In the genomic region with DNA sequence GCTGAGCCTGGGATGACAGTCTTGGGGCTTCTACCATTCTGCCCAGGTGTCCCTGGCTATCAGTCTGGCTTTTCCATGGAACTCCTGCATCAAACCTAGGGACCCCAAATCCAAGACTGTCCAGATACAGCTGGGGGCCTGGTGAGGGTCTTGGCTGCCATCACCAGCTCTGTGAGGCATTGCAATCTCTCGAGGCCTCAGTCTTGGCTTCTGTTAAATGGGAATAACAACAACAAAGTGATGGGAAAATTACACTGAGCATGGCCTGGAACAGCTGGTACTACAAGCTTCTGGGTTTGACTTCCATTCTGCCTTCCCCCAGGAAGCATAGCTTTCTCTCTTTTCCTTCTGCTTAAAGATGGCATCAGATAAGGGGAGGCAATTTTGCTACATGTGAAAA, we compare ENCODE assay signal across 2 cellular contexts.
TF ChIP-seq lines count a peak whose summit lies in the region.

No MANE protein-coding gene starts in this region.

TF ChIP-seq in HepG2, 621 proteins besides CTCF, POLR2A, EP300 and RAD21:
- peak; percentile 80 for TF ChIP-seq ZNF629 (CRISPR knock-in tag; conservative IDR thresholded peaks at IDR 0.05)
- no peak for TF ChIP-seq ZNF138 (CRISPR knock-in tag; IDR thresholded peaks at IDR 0.05; ENCODE audit: low read depth)

TF ChIP-seq in H1, 55 proteins besides CTCF, POLR2A, EP300 and RAD21:
- TF ChIP-seq TEAD4 (IDR thresholded peaks at IDR 0.05; ENCODE audit: low read depth, low read length) (no peak), POU5F1 (IDR thresholded peaks at IDR 0.05; ENCODE audit: low read depth, low read length) (no peak), KDM1A (IDR thresholded peaks at IDR 0.05; ENCODE audit: borderline replicate concordance, low read length) (peak; percentile 69)
- TF ChIP-seq, protein P1, sequence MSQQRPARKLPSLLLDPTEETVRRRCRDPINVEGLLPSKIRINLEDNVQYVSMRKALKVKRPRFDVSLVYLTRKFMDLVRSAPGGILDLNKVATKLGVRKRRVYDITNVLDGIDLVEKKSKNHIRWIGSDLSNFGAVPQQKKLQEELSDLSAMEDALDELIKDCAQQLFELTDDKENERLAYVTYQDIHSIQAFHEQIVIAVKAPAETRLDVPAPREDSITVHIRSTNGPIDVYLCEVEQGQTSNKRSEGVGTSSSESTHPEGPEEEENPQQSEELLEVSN (IDR thresholded peaks at IDR 0.05): no peak
